28 cellular contexts compared by ENCODE assay signal in genomic region chr7:51647486-51647885, GRCh38.
DNase-seq lines count a peak whose midpoint lies in the region; ATAC-seq and TF ChIP-seq lines count a peak whose summit lies in the region.
"Had no signal": no experiment of that assay in that cellular context is flagged by ENCODE, and none has a peak within 500 bp of the region (broad histone marks: within the 10 kb centered on the region; RNA-seq: fewer than 3 reads in every experiment).

No MANE protein-coding gene starts in this region.

- no peaks in the 10 kb centered on the region for H3K27me3 Mint-ChIP-seq in nephron (ENCODE audit: low read depth)
- peaks cover 3% of the 10 kb centered on the region for H3K27me3 Mint-ChIP-seq in glutamatergic neuron (ENCODE audit: unreplicated experiment)
- H3K27me3 Mint-ChIP-seq: activated CD8-positive, alpha-beta memory T cell treated with anti-CD3 and anti-CD28 coated beads, Interleukin-2, amount 10 ng/mL, durations not matched to agents 7 days and 5 days; central memory CD8-positive, alpha-beta T cell had no signal

- TF ChIP-seq CTCF in nephron (IDR thresholded peaks at IDR 0.05; ENCODE audit: unreplicated experiment in 3 of 3) (no peak), glutamatergic neuron (IDR thresholded peaks at IDR 0.05; ENCODE audit: partially characterized antibody, unreplicated experiment) (no peak)

- H3K4me3 Mint-ChIP-seq in nephron = peak overlapping the region in 1 of 3 experiments; percentile 39
- H3K4me3 Mint-ChIP-seq in glutamatergic neuron (ENCODE audit: unreplicated experiment) = no peak overlapping the region
- H3K4me3 Mint-ChIP-seq: activated CD8-positive, alpha-beta memory T cell treated with anti-CD3 and anti-CD28 coated beads, Interleukin-2, amount 10 ng/mL, durations not matched to agents 7 days and 5 days; activated T-cell treated with anti-CD3 and anti-CD28 coated beads, Interleukin-2, amount 50 U/mL, for 4 hours; central memory CD8-positive, alpha-beta T cell had no signal

- no peak for ATAC-seq in activated naive CD4-positive, alpha-beta T cell treated with anti-CD3 and anti-CD28 coated beads, Interleukin-2, amount 50 U/mL, for 72 hours
- no peak for ATAC-seq in HG02981 (IDR thresholded peaks at IDR 0.05; ENCODE audit: unreplicated experiment)
- ATAC-seq: activated CD8-positive, alpha-beta memory T cell treated with anti-CD3 and anti-CD28 coated beads, Interleukin-2, amount 10 ng/mL, durations not matched to agents 7 days and 5 days; activated T-cell treated with anti-CD3 and anti-CD28 coated beads, Interleukin-2, amount 50 U/mL, for 4 hours; foreskin keratinocyte; sciatic nerve had no signal

- peaks cover 13% of the 10 kb centered on the region for H3K4me1 Mint-ChIP-seq in nephron
- H3K4me1 Mint-ChIP-seq in glutamatergic neuron (ENCODE audit: low read depth, unreplicated experiment) = peaks cover 6% of the 10 kb centered on the region
- H3K4me1 Mint-ChIP-seq: activated CD8-positive, alpha-beta memory T cell treated with anti-CD3 and anti-CD28 coated beads, Interleukin-2, amount 10 ng/mL, durations not matched to agents 7 days and 5 days; central memory CD8-positive, alpha-beta T cell had no signal

- no peaks in the 10 kb centered on the region for H3K36me3 Mint-ChIP-seq in nephron (ENCODE audit: low read depth)
- H3K36me3 Mint-ChIP-seq in glutamatergic neuron (ENCODE audit: unreplicated experiment) = peaks cover 8% of the 10 kb centered on the region
- H3K36me3 Mint-ChIP-seq in activated naive CD4-positive, alpha-beta T cell treated with anti-CD3 and anti-CD28 coated beads, Interleukin-2, amount 50 U/mL, for 72 hours = no peaks in the 10 kb centered on the region
- H3K36me3 Mint-ChIP-seq: activated CD8-positive, alpha-beta memory T cell treated with anti-CD3 and anti-CD28 coated beads, Interleukin-2, amount 10 ng/mL, durations not matched to agents 7 days and 5 days had no signal

- H3K27ac Mint-ChIP-seq in nephron (peak overlapping the region in 2 of 3 experiments; percentile 10 to 51), glutamatergic neuron (ENCODE audit: unreplicated experiment) (no peak overlapping the region)
- no peak overlapping the region for H3K27ac Mint-ChIP-seq in activated naive CD4-positive, alpha-beta T cell treated with anti-CD3 and anti-CD28 coated beads, Interleukin-2, amount 50 U/mL, for 72 hours
- H3K27ac Mint-ChIP-seq: activated CD8-positive, alpha-beta memory T cell treated with anti-CD3 and anti-CD28 coated beads, Interleukin-2, amount 10 ng/mL, durations not matched to agents 7 days and 5 days had no signal

- H3K27ac ChIP-seq in cingulate gyrus (ENCODE audit: low read depth, low read length) = peak overlapping the region; percentile 66
- H3K27ac ChIP-seq: foreskin keratinocyte, SJSA1, thyroid gland had no signal

- DNase-seq in NCI-H82 (lab: John Stamatoyannopoulos, UW) = peak; percentile 85
- no peak for DNase-seq in NCI-H82 treated with DMSO at 0.1 percent for 48 hours (lab: John Stamatoyannopoulos, UW; ENCODE audit: unreplicated experiment)
- no peak for DNase-seq in NCI-H2081 (lab: John Stamatoyannopoulos, UW)
- DNase-seq in glutamatergic neuron = no peak
- no peak for DNase-seq in activated naive CD4-positive, alpha-beta T cell treated with anti-CD3 and anti-CD28 coated beads, Interleukin-2, amount 50 U/mL, for 72 hours (ENCODE audit: low spot score in 2 of 2)
- DNase-seq: 8988T; activated CD4-positive, alpha-beta T cell treated with anti-CD3 and anti-CD28 coated beads, Interleukin-2, amount 50 U/mL, for 1 hour; activated CD4-positive, CD25-positive, alpha-beta regulatory T cell; activated CD8-positive, alpha-beta memory T cell treated with anti-CD3 and anti-CD28 coated beads, Interleukin-2, amount 10 ng/mL, durations not matched to agents 7 days and 5 days; activated gamma-delta T cell; activated T-cell treated with anti-CD3 and anti-CD28 coated beads, Interleukin-2, amount 50 U/mL, for 4 hours; DND-41; esophagus squamous epithelium; GF-D8; HCEC 1CT; Kasumi-1; NCI-H1436; stimulated activated CD4-positive, alpha-beta T cell treated with anti-CD3 and anti-CD28 coated beads, Interleukin-12 subunit alpha, Interleukin-12 subunit beta, amount 100 ng/mL, for 4 hours; stimulated activated CD4-positive, alpha-beta T cell treated with anti-CD3 and anti-CD28 coated beads, Interleukin-2, amount 100 ng/mL, for 48 hours; T1000; thyroid gland had no signal

- H3K9me3 Mint-ChIP-seq in nephron = peaks cover 4% of the 10 kb centered on the region
- peaks cover 9% of the 10 kb centered on the region for H3K9me3 Mint-ChIP-seq in glutamatergic neuron (ENCODE audit: unreplicated experiment)
- H3K9me3 Mint-ChIP-seq in activated naive CD4-positive, alpha-beta T cell treated with anti-CD3 and anti-CD28 coated beads, Interleukin-2, amount 50 U/mL, for 72 hours = peaks cover 0 to 19% of the 10 kb centered on the region in 2 donors

Comparison
In these comparisons a context has a peak if more than half of its experiments do, and no peak if none do; other contexts are left out.
1. H3K27ac Mint-ChIP-seq: peak in nephron (2 of 3); none in glutamatergic neuron (single experiment) and activated naive CD4-positive, alpha-beta T cell treated with anti-CD3 and anti-CD28 coated beads, Interleukin-2, amount 50 U/mL, for 72 hours (0 of 2).